ENCODE assay signal across 8 cellular contexts in the genomic region with DNA sequence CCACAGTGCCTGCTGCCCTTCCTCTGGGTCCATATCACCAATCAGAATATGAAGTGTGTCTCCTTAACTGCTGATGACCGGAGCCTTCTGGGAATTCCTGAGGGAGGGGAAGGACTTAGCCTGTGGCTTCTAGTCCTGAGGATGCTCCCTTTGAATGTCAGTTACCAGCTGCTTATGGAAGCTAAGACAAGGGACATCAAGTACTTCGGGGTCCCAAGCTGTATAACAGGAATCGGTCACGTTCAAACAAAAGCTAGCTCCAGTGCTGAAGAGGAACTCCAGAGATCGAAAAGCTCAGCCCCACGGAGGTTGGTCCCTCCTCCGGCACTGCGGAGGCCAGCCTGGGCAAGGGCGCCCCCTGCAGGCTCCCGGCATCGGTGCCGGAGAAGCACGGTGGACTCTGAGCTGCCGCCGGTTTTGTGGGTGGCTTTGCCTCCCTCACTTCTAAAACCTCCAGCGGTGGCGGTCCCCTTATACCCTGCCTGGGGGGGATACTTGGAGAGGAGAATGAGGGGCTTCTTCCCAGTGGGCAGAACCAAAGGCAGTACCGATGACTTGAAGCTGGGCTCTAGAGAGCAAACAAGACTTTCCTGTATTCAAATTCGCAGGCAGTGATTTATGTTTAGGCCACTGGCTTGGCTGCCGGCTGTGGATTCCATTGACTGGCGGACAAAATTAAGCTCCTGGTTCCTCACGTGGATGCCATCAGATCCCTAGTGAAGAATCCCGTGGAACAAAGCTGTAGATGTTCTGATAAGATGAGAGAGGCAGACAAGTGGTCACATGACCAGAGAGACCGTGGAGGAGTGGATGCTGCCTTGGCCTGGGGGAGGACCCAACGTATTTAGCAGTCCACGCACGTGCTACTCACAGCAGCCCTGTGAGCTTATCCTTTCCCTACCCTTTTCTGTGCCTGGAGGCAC.
A peak's percentile ranks its signal among the peaks of the same experiment; 100 is the strongest.
DNase-seq lines count a peak whose midpoint lies in the region; ATAC-seq lines count a peak whose summit lies in the region.

No MANE protein-coding gene starts in this region.

- DNase-seq in NCI-H187 treated with DMSO at 0.1 percent for 48 hours (lab: John Stamatoyannopoulos, UW) (peak; percentile 17), T1000 (lab: John Stamatoyannopoulos, UW) (peak; percentile 80), astrocyte of the hippocampus (ENCODE audit: low read depth, low spot score) (peak; percentile 93), hypothalamus (lab: John Stamatoyannopoulos, UW) (peak; percentile 54 to 95 (median 78)), retina (peak; percentile 94)

- H3K4me3 ChIP-seq in GM08714 (ENCODE audit: low read length): peak overlapping the region; percentile 37; the same call in 1 of the 2 replicates

- ATAC-seq in HG02759 (IDR thresholded peaks at IDR 0.05; ENCODE audit: unreplicated experiment): peak; percentile 89
- ATAC-seq in HG02840 (IDR thresholded peaks at IDR 0.05; ENCODE audit: low FRiP score, unreplicated experiment): no peak

Comparison
In these comparisons a context has a peak if more than half of its experiments do, and no peak if none do; other contexts are left out.
1. DNase-seq: peak in every context shown above with its lines; median percentile 94 in retina; 93 in astrocyte of the hippocampus; 80 in T1000; 78 in hypothalamus; 17 in NCI-H187 treated with DMSO at 0.1 percent for 48 hours.